ENCODE assay signal across 18 cellular contexts in the genomic region with DNA sequence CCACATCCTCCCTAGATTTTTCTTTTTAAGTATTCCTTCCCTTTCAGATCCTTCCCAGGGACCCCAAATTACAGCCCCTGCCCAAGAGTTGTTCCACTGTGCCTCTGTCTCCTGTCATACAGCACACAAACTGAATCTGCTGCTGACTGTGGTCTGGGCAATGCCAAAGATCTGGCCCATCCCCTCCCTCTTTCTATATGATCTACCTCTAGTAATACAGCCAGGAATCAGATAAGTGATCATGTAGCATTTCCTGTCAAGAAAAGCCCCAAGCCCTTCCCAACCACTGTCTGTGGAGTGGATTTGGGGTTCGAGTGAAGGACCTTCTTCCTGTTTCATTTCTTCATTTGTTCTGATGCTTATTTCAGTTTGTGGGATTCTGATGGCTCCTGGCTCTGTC. TPM values are rescaled to one million over a fixed set of nuclear protein-coding genes. Genes with fewer than 3 reads are reported as not detected.
DNase-seq lines count a peak whose midpoint lies in the region; ATAC-seq, FAIRE-seq and TF ChIP-seq lines count a peak whose summit lies in the region.
"Had no signal": no experiment of that assay in that cellular context is flagged by ENCODE, and none has a peak within 500 bp of the region (broad histone marks: within the 10 kb centered on the region; RNA-seq: fewer than 3 reads in every experiment).

No MANE protein-coding gene starts in this region.

- CTCF ChIA-PET in HepG2 (lab: Yijun Ruan, JAX; ENCODE audit: low intra/inter-chr PET ratio, low total read pairs) = no interaction called here
- CTCF ChIA-PET in activated CD8-positive, alpha-beta T cell treated with anti-CD3 and anti-CD28 coated beads, Interleukin-2, amount 10 ng/mL, durations not matched to agents 7 days and 5 days (lab: Charles Lee) = interaction anchor here (0.9 to 2.6 kb wide), 4 partner anchors 11 to 112 kb away, joined by 3 to 9 read pairs (median 7); no protein-coding TSS in a partner anchor

- intact Hi-C loops in HepG2 (cut with micrococcal nuclease; ENCODE audit: unreplicated experiment) = no loop called here
- intact Hi-C loops in right lobe of liver (cut with DNase I) = no loop called here

- TF ChIP-seq RAD21 in HepG2 (CRISPR knock-in tag; IDR thresholded peaks at IDR 0.05) = no peak

- H4K20me1 ChIP-seq in HepG2 (ENCODE audit: insufficient read depth, low read length) = peaks cover 7% of the 10 kb centered on the region

- H3K4me2 ChIP-seq in HepG2 (ENCODE audit: low read depth, low read length) = no peak overlapping the region
- H3K4me2 ChIP-seq: PC-9 had no signal

- H3K27me3 Mint-ChIP-seq in T-helper 17 cell (no peaks in the 10 kb centered on the region), glutamatergic neuron (ENCODE audit: unreplicated experiment) (peaks cover 4% of the 10 kb centered on the region)
- peaks cover 3% of the 10 kb centered on the region for H3K27me3 Mint-ChIP-seq in activated CD8-positive, alpha-beta T cell treated with anti-CD3 and anti-CD28 coated beads, Interleukin-2, amount 10 ng/mL, durations not matched to agents 7 days and 5 days (ENCODE audit: low read depth)

- no peak overlapping the region for H2AFZ ChIP-seq in HepG2 (ENCODE audit: low read length)
- H2AFZ ChIP-seq: PC-9 had no signal

- ATAC-seq in HepG2 = no peak
- no peak for ATAC-seq in right lobe of liver
- no peak for ATAC-seq in T-helper 17 cell
- ATAC-seq in activated CD8-positive, alpha-beta T cell treated with anti-CD3 and anti-CD28 coated beads, Interleukin-2, amount 10 ng/mL, durations not matched to agents 7 days and 5 days = no peak

- FAIRE-seq in HepG2 (lab: Jason Lieb, UNC) = no peak
- FAIRE-seq: A204.1, G401.6 had no signal

- H3K4me3 ChIP-seq in HepG2 (replicated peaks in 1 of 3; ENCODE audit: insufficient read depth in 1 of 3, low read depth in 2 of 3, low read length in 3 of 3) (no peak overlapping the region), right lobe of liver (no peak overlapping the region)
- H3K4me3 ChIP-seq: HAP-1, PC-9, SJSA1 had no signal

- 91% methylated on average over 1 of the region's 1 CpG for WGBS in HepG2 (ENCODE audit: low lambda C conversion rate)
- 40% methylated on average over 1 of the region's 1 CpG for WGBS in right lobe of liver (ENCODE audit: insufficient coverage, low coverage, low lambda C conversion rate, missing lambda C conversion rate)

- no peak overlapping the region for H3K9ac ChIP-seq in HepG2 (ENCODE audit: insufficient read depth, low read depth, low read length)

- H3K9me3 Mint-ChIP-seq in glutamatergic neuron (ENCODE audit: unreplicated experiment) = peaks cover 5% of the 10 kb centered on the region
- H3K9me3 Mint-ChIP-seq in activated CD8-positive, alpha-beta T cell treated with anti-CD3 and anti-CD28 coated beads, Interleukin-2, amount 10 ng/mL, durations not matched to agents 7 days and 5 days (ENCODE audit: insufficient read depth) = no peaks in the 10 kb centered on the region

- no peak overlapping the region for H3K4me3 Mint-ChIP-seq in T-helper 17 cell
- no peak overlapping the region for H3K4me3 Mint-ChIP-seq in glutamatergic neuron (ENCODE audit: unreplicated experiment)
- no peak overlapping the region for H3K4me3 Mint-ChIP-seq in activated CD8-positive, alpha-beta T cell treated with anti-CD3 and anti-CD28 coated beads, Interleukin-2, amount 10 ng/mL, durations not matched to agents 7 days and 5 days

- TF ChIP-seq EP300 in HepG2 (IDR thresholded peaks at IDR 0.05; ENCODE audit: low read depth in 2 of 2, low read length in 2 of 2) (no peak), HepG2 (CRISPR knock-in tag; IDR thresholded peaks at IDR 0.05; ENCODE audit: borderline replicate concordance) (no peak)

- TF ChIP-seq POLR2A in HepG2 (IDR thresholded peaks at IDR 0.05; ENCODE audit: insufficient read depth in 1 of 2, low read depth in 2 of 2, low read length in 2 of 2) (no peak), right lobe of liver (IDR thresholded peaks at IDR 0.05) (no peak)

- DNase-seq in HepG2 (ENCODE audit: low spot score) = no peak
- no peak for DNase-seq in right lobe of liver
- DNase-seq in T-helper 17 cell = no peak
- no peak for DNase-seq in glutamatergic neuron
- no peak for DNase-seq in SHP77 treated with DMSO at 0.1 percent for 48 hours (lab: John Stamatoyannopoulos, UW)
- DNase-seq in activated CD8-positive, alpha-beta T cell treated with anti-CD3 and anti-CD28 coated beads, Interleukin-2, amount 10 ng/mL, durations not matched to agents 7 days and 5 days = no peak
- DNase-seq in NCI-H1436 treated with DMSO at 0.1 percent for 48 hours (lab: John Stamatoyannopoulos, UW) = no peak
- DNase-seq: C1 segment of cervical spinal cord, DMS 273 treated with DMSO at 0.1 percent for 48 hours, NCI-H1417 treated with DMSO at 0.1 percent for 48 hours, NCI-H2029, NCI-H2171, NCI-H526, PC-9 had no signal

- H3K36me3 Mint-ChIP-seq in T-helper 17 cell (ENCODE audit: low read depth) = no peaks in the 10 kb centered on the region
- H3K36me3 Mint-ChIP-seq in glutamatergic neuron (ENCODE audit: unreplicated experiment) = peaks cover 4% of the 10 kb centered on the region
- peaks cover 3% of the 10 kb centered on the region for H3K36me3 Mint-ChIP-seq in activated CD8-positive, alpha-beta T cell treated with anti-CD3 and anti-CD28 coated beads, Interleukin-2, amount 10 ng/mL, durations not matched to agents 7 days and 5 days (ENCODE audit: low read depth)

- H3K27ac Mint-ChIP-seq in T-helper 17 cell = peak overlapping the region; percentile 86
- H3K27ac Mint-ChIP-seq in glutamatergic neuron (ENCODE audit: unreplicated experiment) = peak overlapping the region; percentile 38
- H3K27ac Mint-ChIP-seq in activated CD8-positive, alpha-beta T cell treated with anti-CD3 and anti-CD28 coated beads, Interleukin-2, amount 10 ng/mL, durations not matched to agents 7 days and 5 days = no peak overlapping the region

- peaks cover 0 to 2% of the 10 kb centered on the region in 2 experiments; a peak in 1 of 5 replicates for H3K36me3 ChIP-seq in HepG2 (replicated peaks in 1 of 2; ENCODE audit: control insufficient read depth in 1 of 2, insufficient read depth in 2 of 2, low read length in 2 of 2)
- no peaks in the 10 kb centered on the region for H3K36me3 ChIP-seq in right lobe of liver
- H3K36me3 ChIP-seq: HAP-1 had no signal

- H3K79me2 ChIP-seq in HepG2 (ENCODE audit: insufficient read depth, low read length) = no peaks in the 10 kb centered on the region

- no TSS peak for BruUV-seq in HepG2 (replicated peaks; lab: Mats Ljungman, UMichigan)

- no peak overlapping the region for H3K27ac ChIP-seq in HepG2 (ENCODE audit: extremely low read length, insufficient read depth, low read length)
- H3K27ac ChIP-seq in right lobe of liver = no peak overlapping the region
- H3K27ac ChIP-seq: PC-9, SJSA1 had no signal

- peaks cover 27% of the 10 kb centered on the region for H3K4me1 ChIP-seq in HepG2 (ENCODE audit: insufficient read depth, low read length)
- H3K4me1 ChIP-seq in right lobe of liver = no peaks in the 10 kb centered on the region

- POLR2A ChIA-PET in HepG2 (lab: Yijun Ruan, JAX) = no interaction called here
- POLR2A ChIA-PET in activated CD8-positive, alpha-beta T cell treated with anti-CD3 and anti-CD28 coated beads, Interleukin-2, amount 10 ng/mL, durations not matched to agents 7 days and 5 days (lab: Charles Lee) = no interaction called here

- TF ChIP-seq CTCF in HepG2 (CRISPR knock-in tag; IDR thresholded peaks at IDR 0.05) = no peak
- no peak for TF ChIP-seq CTCF in right lobe of liver (IDR thresholded peaks at IDR 0.05)
- no peak for TF ChIP-seq CTCF in glutamatergic neuron (IDR thresholded peaks at IDR 0.05; ENCODE audit: partially characterized antibody, unreplicated experiment)

- H3K4me1 Mint-ChIP-seq in T-helper 17 cell = peaks cover 22% of the 10 kb centered on the region
- H3K4me1 Mint-ChIP-seq in glutamatergic neuron (ENCODE audit: low read depth, unreplicated experiment) = peaks cover 10% of the 10 kb centered on the region
- H3K4me1 Mint-ChIP-seq in activated CD8-positive, alpha-beta T cell treated with anti-CD3 and anti-CD28 coated beads, Interleukin-2, amount 10 ng/mL, durations not matched to agents 7 days and 5 days (ENCODE audit: low read depth) = peaks cover 29% of the 10 kb centered on the region

- H3K27me3 ChIP-seq in HepG2 (ENCODE audit: control insufficient read depth in 1 of 2, insufficient read depth in 2 of 2, low read length in 2 of 2) = no peaks in the 10 kb centered on the region
- H3K27me3 ChIP-seq in right lobe of liver = no peaks in the 10 kb centered on the region
- H3K27me3 ChIP-seq: SJSA1 had no signal

- H3K9me3 ChIP-seq in HepG2 (ENCODE audit: low read length) (no peaks in the 10 kb centered on the region), right lobe of liver (no peaks in the 10 kb centered on the region), T-helper 17 cell (ENCODE audit: control insufficient read depth, low read length, poor library complexity, severe bottlenecking) (no peaks in the 10 kb centered on the region)
- H3K9me3 ChIP-seq: HAP-1, SJSA1 had no signal

- in situ Hi-C loops in HepG2 (cut with HindIII; ENCODE audit: extremely low pct_ligation_motif_present, low pct_unique_long_range_greater_than_20kb) = no loop called here

RNA-seq across cellular contexts. Expression of a gene that starts 6.7 kb away (rescaled TPM):
- total RNA-seq in HepG2 (2016; rRNA removed; fragmentation: Illumina TruSeq; extraction: Trizol) (2.9 and 6.1 TPM in 2 replicates), right lobe of liver (1 to 10 TPM; 1.4 to 2.8 (median 1.9) TPM), T-helper 17 cell (10 to 100 TPM; 18.4 to 21.2 TPM), glutamatergic neuron (ENCODE audit: unreplicated experiment) (119 TPM)
- total RNA-seq in HepG2 (2016; cell fraction: cytosol; rRNA removed; fragmentation: Illumina TruSeq; extraction: Trizol; ENCODE audit: low read depth) = 1.3 and 1.8 TPM in 2 replicates
- total RNA-seq in HepG2 (2016; cell fraction: insoluble cytoplasmic fraction; rRNA removed; fragmentation: Illumina TruSeq; extraction: Trizol) = 3.3 and 5.7 TPM in 2 replicates
- 2.4 and 4.1 TPM in 2 replicates for total RNA-seq in HepG2 (2016; cell fraction: membrane; rRNA removed; fragmentation: Illumina TruSeq; extraction: Trizol)
- total RNA-seq in HepG2 (2016; cell fraction: nucleus; rRNA removed; fragmentation: Illumina TruSeq; extraction: Trizol) = 6.6 and 10.3 TPM in 2 replicates
- polyA plus RNA-seq in HepG2 (2011; rRNA removed) = 12.2 and 14.8 TPM in 2 replicates
- 5.3 and 6.0 TPM in 2 replicates for polyA plus RNA-seq in HepG2 (2011; cell fraction: cytosol; rRNA removed)
- polyA plus RNA-seq in HepG2 (2011; cell fraction: nucleus; rRNA removed) = 75.2 and 75.4 TPM in 2 replicates
- 8.5 and 18.8 TPM in 2 replicates for polyA plus RNA-seq in HepG2 (2012)
- 0.94 and 1.4 TPM in 2 replicates for polyA plus RNA-seq in HepG2 (2016; cell fraction: cytosol; fragmentation: Illumina TruSeq; extraction: Trizol; ENCODE audit: low read depth)
- polyA plus RNA-seq in HepG2 (2016; cell fraction: insoluble cytoplasmic fraction; fragmentation: Illumina TruSeq; extraction: Trizol; ENCODE audit: low read depth) = 3.1 and 4.5 TPM in 2 replicates
- 2.3 and 2.5 TPM in 2 replicates for polyA plus RNA-seq in HepG2 (2016; cell fraction: membrane; fragmentation: Illumina TruSeq; extraction: Trizol; ENCODE audit: low read depth)
- 26.8 and 37.4 TPM in 2 replicates for polyA plus RNA-seq in HepG2 (2016; cell fraction: nucleus; fragmentation: Illumina TruSeq; extraction: Trizol; ENCODE audit: insufficient read depth, low read depth)
- polyA minus RNA-seq in HepG2 (2011; rRNA and poly(A)+ RNA removed; ENCODE audit: low replicate concordance) = 5.2 and 10.7 TPM in 2 replicates
- polyA minus RNA-seq in HepG2 (2011; cell fraction: cytosol; rRNA and poly(A)+ RNA removed) = 1.7 and 3.1 TPM in 2 replicates
- 12.8 and 13.4 TPM in 2 replicates for polyA minus RNA-seq in HepG2 (2011; cell fraction: nucleus; rRNA and poly(A)+ RNA removed)
- 10 to 100 TPM; 10.6 to 12.3 TPM for total RNA-seq in activated CD8-positive, alpha-beta T cell treated with anti-CD3 and anti-CD28 coated beads, Interleukin-2, amount 10 ng/mL, durations not matched to agents 7 days and 5 days

RNA-seq across cellular contexts. Expression of a gene that starts 25.8 kb away (rescaled TPM):
- total RNA-seq in HepG2 (2016; rRNA removed; fragmentation: Illumina TruSeq; extraction: Trizol) (6.4 and 7.0 TPM in 2 replicates), right lobe of liver (1 to 10 TPM; 5.6 to 8.4 (median 7.0) TPM), T-helper 17 cell (10 to 100 TPM; 14.0 to 15.1 TPM), glutamatergic neuron (ENCODE audit: unreplicated experiment) (13.9 TPM)
- total RNA-seq in HepG2 (2016; cell fraction: cytosol; rRNA removed; fragmentation: Illumina TruSeq; extraction: Trizol; ENCODE audit: low read depth) = 2.5 and 2.8 TPM in 2 replicates
- 6.2 and 6.4 TPM in 2 replicates for total RNA-seq in HepG2 (2016; cell fraction: insoluble cytoplasmic fraction; rRNA removed; fragmentation: Illumina TruSeq; extraction: Trizol)
- total RNA-seq in HepG2 (2016; cell fraction: membrane; rRNA removed; fragmentation: Illumina TruSeq; extraction: Trizol) = 3.3 and 3.6 TPM in 2 replicates
- 4.1 and 4.7 TPM in 2 replicates for total RNA-seq in HepG2 (2016; cell fraction: nucleus; rRNA removed; fragmentation: Illumina TruSeq; extraction: Trizol)
- 7.1 and 8.1 TPM in 2 replicates for polyA plus RNA-seq in HepG2 (2011; rRNA removed)
- polyA plus RNA-seq in HepG2 (2011; cell fraction: cytosol; rRNA removed) = 3.7 and 7.1 TPM in 2 replicates
- polyA plus RNA-seq in HepG2 (2011; cell fraction: nucleus; rRNA removed) = 10.5 and 11.1 TPM in 2 replicates
- polyA plus RNA-seq in HepG2 (2012) = 2.0 and 3.1 TPM in 2 replicates
- 1.7 and 1.9 TPM in 2 replicates for polyA plus RNA-seq in HepG2 (2016; cell fraction: cytosol; fragmentation: Illumina TruSeq; extraction: Trizol; ENCODE audit: low read depth)
- polyA plus RNA-seq in HepG2 (2016; cell fraction: insoluble cytoplasmic fraction; fragmentation: Illumina TruSeq; extraction: Trizol; ENCODE audit: low read depth) = 7.3 and 7.9 TPM in 2 replicates
- polyA plus RNA-seq in HepG2 (2016; cell fraction: membrane; fragmentation: Illumina TruSeq; extraction: Trizol; ENCODE audit: low read depth) = 1.8 and 2.3 TPM in 2 replicates
- polyA plus RNA-seq in HepG2 (2016; cell fraction: nucleus; fragmentation: Illumina TruSeq; extraction: Trizol; ENCODE audit: insufficient read depth, low read depth) = 8.1 and 14.0 TPM in 2 replicates
- polyA minus RNA-seq in HepG2 (2011; rRNA and poly(A)+ RNA removed; ENCODE audit: low replicate concordance) = 8.6 and 26.6 TPM in 2 replicates
- 0.89 and 2.6 TPM in 2 replicates for polyA minus RNA-seq in HepG2 (2011; cell fraction: cytosol; rRNA and poly(A)+ RNA removed)
- polyA minus RNA-seq in HepG2 (2011; cell fraction: nucleus; rRNA and poly(A)+ RNA removed) = 6.2 and 11.3 TPM in 2 replicates
- 10 to 100 TPM; 20.7 to 20.9 TPM for total RNA-seq in activated CD8-positive, alpha-beta T cell treated with anti-CD3 and anti-CD28 coated beads, Interleukin-2, amount 10 ng/mL, durations not matched to agents 7 days and 5 days

RNA-seq across cellular contexts. Expression of a gene that starts 29.4 kb away (rescaled TPM):
- total RNA-seq in HepG2 (2016; rRNA removed; fragmentation: Illumina TruSeq; extraction: Trizol) (37.5 and 47.5 TPM in 2 replicates), right lobe of liver (10 to 100 TPM; 24.1 to 35.0 (median 29.2) TPM), T-helper 17 cell (10 to 100 TPM; 96.0 to 98.0 TPM), glutamatergic neuron (ENCODE audit: unreplicated experiment) (42.6 TPM)
- 25.0 and 27.0 TPM in 2 replicates for total RNA-seq in HepG2 (2016; cell fraction: cytosol; rRNA removed; fragmentation: Illumina TruSeq; extraction: Trizol; ENCODE audit: low read depth)
- 37.7 and 52.7 TPM in 2 replicates for total RNA-seq in HepG2 (2016; cell fraction: insoluble cytoplasmic fraction; rRNA removed; fragmentation: Illumina TruSeq; extraction: Trizol)
- total RNA-seq in HepG2 (2016; cell fraction: membrane; rRNA removed; fragmentation: Illumina TruSeq; extraction: Trizol) = 22.7 and 27.6 TPM in 2 replicates
- total RNA-seq in HepG2 (2016; cell fraction: nucleus; rRNA removed; fragmentation: Illumina TruSeq; extraction: Trizol) = 36.5 and 38.0 TPM in 2 replicates
- polyA plus RNA-seq in HepG2 (2011; rRNA removed) = 50.3 and 54.5 TPM in 2 replicates
- polyA plus RNA-seq in HepG2 (2011; cell fraction: cytosol; rRNA removed) = 57.5 and 59.3 TPM in 2 replicates
- 61.1 and 71.4 TPM in 2 replicates for polyA plus RNA-seq in HepG2 (2011; cell fraction: nucleus; rRNA removed)
- polyA plus RNA-seq in HepG2 (2012) = 39.8 and 49.3 TPM in 2 replicates
- polyA plus RNA-seq in HepG2 (2016; cell fraction: cytosol; fragmentation: Illumina TruSeq; extraction: Trizol; ENCODE audit: low read depth) = 23.2 and 24.2 TPM in 2 replicates
- polyA plus RNA-seq in HepG2 (2016; cell fraction: insoluble cytoplasmic fraction; fragmentation: Illumina TruSeq; extraction: Trizol; ENCODE audit: low read depth) = 54.9 and 56.3 TPM in 2 replicates
- polyA plus RNA-seq in HepG2 (2016; cell fraction: membrane; fragmentation: Illumina TruSeq; extraction: Trizol; ENCODE audit: low read depth) = 27.2 and 30.8 TPM in 2 replicates
- polyA plus RNA-seq in HepG2 (2016; cell fraction: nucleus; fragmentation: Illumina TruSeq; extraction: Trizol; ENCODE audit: insufficient read depth, low read depth) = 97.8 and 98.1 TPM in 2 replicates
- polyA minus RNA-seq in HepG2 (2011; rRNA and poly(A)+ RNA removed; ENCODE audit: low replicate concordance) = 20.0 and 77.8 TPM in 2 replicates
- polyA minus RNA-seq in HepG2 (2011; cell fraction: cytosol; rRNA and poly(A)+ RNA removed) = 9.4 and 16.6 TPM in 2 replicates
- polyA minus RNA-seq in HepG2 (2011; cell fraction: nucleus; rRNA and poly(A)+ RNA removed) = 14.7 and 15.2 TPM in 2 replicates
- 10 to 100 TPM; 57.3 to 60.9 TPM for total RNA-seq in activated CD8-positive, alpha-beta T cell treated with anti-CD3 and anti-CD28 coated beads, Interleukin-2, amount 10 ng/mL, durations not matched to agents 7 days and 5 days

RNA-seq across cellular contexts. Expression of a gene that starts 29.5 kb away (rescaled TPM):
- total RNA-seq in HepG2 (2016; rRNA removed; fragmentation: Illumina TruSeq; extraction: Trizol) = 3.0 and 3.3 TPM in 2 replicates
- total RNA-seq in HepG2 (2016; cell fraction: cytosol; rRNA removed; fragmentation: Illumina TruSeq; extraction: Trizol; ENCODE audit: low read depth) = 1.3 TPM in 2 replicates
- total RNA-seq in HepG2 (2016; cell fraction: insoluble cytoplasmic fraction; rRNA removed; fragmentation: Illumina TruSeq; extraction: Trizol) = 2.7 and 3.2 TPM in 2 replicates
- 2.5 and 2.7 TPM in 2 replicates for total RNA-seq in HepG2 (2016; cell fraction: membrane; rRNA removed; fragmentation: Illumina TruSeq; extraction: Trizol)
- 2.6 and 2.8 TPM in 2 replicates for total RNA-seq in HepG2 (2016; cell fraction: nucleus; rRNA removed; fragmentation: Illumina TruSeq; extraction: Trizol)
- polyA plus RNA-seq in HepG2 (2011; rRNA removed) = 3.5 and 3.8 TPM in 2 replicates
- 3.7 and 5.6 TPM in 2 replicates for polyA plus RNA-seq in HepG2 (2011; cell fraction: cytosol; rRNA removed)
- 3.5 and 4.4 TPM in 2 replicates for polyA plus RNA-seq in HepG2 (2011; cell fraction: nucleus; rRNA removed)
- 2.0 and 4.5 TPM in 2 replicates for polyA plus RNA-seq in HepG2 (2012)
- polyA plus RNA-seq in HepG2 (2016; cell fraction: cytosol; fragmentation: Illumina TruSeq; extraction: Trizol; ENCODE audit: low read depth) = 1.9 and 2.1 TPM in 2 replicates
- polyA plus RNA-seq in HepG2 (2016; cell fraction: insoluble cytoplasmic fraction; fragmentation: Illumina TruSeq; extraction: Trizol; ENCODE audit: low read depth) = 7.7 and 7.8 TPM in 2 replicates
- 3.1 and 3.6 TPM in 2 replicates for polyA plus RNA-seq in HepG2 (2016; cell fraction: membrane; fragmentation: Illumina TruSeq; extraction: Trizol; ENCODE audit: low read depth)
- polyA plus RNA-seq in HepG2 (2016; cell fraction: nucleus; fragmentation: Illumina TruSeq; extraction: Trizol; ENCODE audit: insufficient read depth, low read depth) = 5.6 and 6.4 TPM in 2 replicates
- polyA minus RNA-seq in HepG2 (2011; rRNA and poly(A)+ RNA removed; ENCODE audit: low replicate concordance) = 8.4 and 10.1 TPM in 2 replicates
- polyA minus RNA-seq in HepG2 (2011; cell fraction: cytosol; rRNA and poly(A)+ RNA removed) = 2.0 and 3.3 TPM in 2 replicates
- polyA minus RNA-seq in HepG2 (2011; cell fraction: nucleus; rRNA and poly(A)+ RNA removed) = 7.7 and 9.3 TPM in 2 replicates
- total RNA-seq in right lobe of liver = 1 to 10 TPM; 5.4 to 8.8 (median 7.0) TPM
- total RNA-seq in T-helper 17 cell = 10 to 100 TPM; 10.6 to 11.5 TPM
- 8.4 TPM for total RNA-seq in glutamatergic neuron (ENCODE audit: unreplicated experiment)
- 1 to 10 TPM; 7.7 to 8.3 TPM for total RNA-seq in activated CD8-positive, alpha-beta T cell treated with anti-CD3 and anti-CD28 coated beads, Interleukin-2, amount 10 ng/mL, durations not matched to agents 7 days and 5 days

RNA-seq across cellular contexts. Expression of a gene that starts 45.1 kb away (rescaled TPM):
- total RNA-seq in HepG2 (2016; rRNA removed; fragmentation: Illumina TruSeq; extraction: Trizol) (4.9 and 6.3 TPM in 2 replicates), right lobe of liver (1 to 10 TPM; 1.2 to 3.0 (median 2.2) TPM), T-helper 17 cell (under 1 TPM in 1 of 2 donors, not detected in 1; 0.76 TPM), glutamatergic neuron (ENCODE audit: unreplicated experiment) (17.2 TPM)
- 7.4 and 7.8 TPM in 2 replicates for total RNA-seq in HepG2 (2016; cell fraction: cytosol; rRNA removed; fragmentation: Illumina TruSeq; extraction: Trizol; ENCODE audit: low read depth)
- total RNA-seq in HepG2 (2016; cell fraction: insoluble cytoplasmic fraction; rRNA removed; fragmentation: Illumina TruSeq; extraction: Trizol) = 5.1 and 6.3 TPM in 2 replicates
- total RNA-seq in HepG2 (2016; cell fraction: membrane; rRNA removed; fragmentation: Illumina TruSeq; extraction: Trizol) = 11.3 and 11.5 TPM in 2 replicates
- total RNA-seq in HepG2 (2016; cell fraction: nucleus; rRNA removed; fragmentation: Illumina TruSeq; extraction: Trizol) = 3.3 and 3.9 TPM in 2 replicates
- 3.8 and 5.7 TPM in 2 replicates for polyA plus RNA-seq in HepG2 (2011; rRNA removed)
- polyA plus RNA-seq in HepG2 (2011; cell fraction: cytosol; rRNA removed) = 3.8 and 5.1 TPM in 2 replicates
- polyA plus RNA-seq in HepG2 (2011; cell fraction: nucleus; rRNA removed) = 11.9 and 15.2 TPM in 2 replicates
- polyA plus RNA-seq in HepG2 (2012) = 5.1 and 5.6 TPM in 2 replicates
- 5.8 and 6.7 TPM in 2 replicates for polyA plus RNA-seq in HepG2 (2016; cell fraction: cytosol; fragmentation: Illumina TruSeq; extraction: Trizol; ENCODE audit: low read depth)
- polyA plus RNA-seq in HepG2 (2016; cell fraction: insoluble cytoplasmic fraction; fragmentation: Illumina TruSeq; extraction: Trizol; ENCODE audit: low read depth) = 4.4 and 4.5 TPM in 2 replicates
- 7.2 and 7.6 TPM in 2 replicates for polyA plus RNA-seq in HepG2 (2016; cell fraction: membrane; fragmentation: Illumina TruSeq; extraction: Trizol; ENCODE audit: low read depth)
- polyA plus RNA-seq in HepG2 (2016; cell fraction: nucleus; fragmentation: Illumina TruSeq; extraction: Trizol; ENCODE audit: insufficient read depth, low read depth) = 8.1 and 8.8 TPM in 2 replicates
- 0.37 and 3.2 TPM in 2 replicates for polyA minus RNA-seq in HepG2 (2011; rRNA and poly(A)+ RNA removed; ENCODE audit: low replicate concordance)
- 2.4 and 2.6 TPM in 2 replicates for polyA minus RNA-seq in HepG2 (2011; cell fraction: cytosol; rRNA and poly(A)+ RNA removed)
- polyA minus RNA-seq in HepG2 (2011; cell fraction: nucleus; rRNA and poly(A)+ RNA removed) = 0.90 and 1.5 TPM in 2 replicates
- under 1 TPM; 0.16 to 0.26 TPM for total RNA-seq in activated CD8-positive, alpha-beta T cell treated with anti-CD3 and anti-CD28 coated beads, Interleukin-2, amount 10 ng/mL, durations not matched to agents 7 days and 5 days
